Comparison of ENCODE assay signal across 1 cellular context in the genomic region with DNA sequence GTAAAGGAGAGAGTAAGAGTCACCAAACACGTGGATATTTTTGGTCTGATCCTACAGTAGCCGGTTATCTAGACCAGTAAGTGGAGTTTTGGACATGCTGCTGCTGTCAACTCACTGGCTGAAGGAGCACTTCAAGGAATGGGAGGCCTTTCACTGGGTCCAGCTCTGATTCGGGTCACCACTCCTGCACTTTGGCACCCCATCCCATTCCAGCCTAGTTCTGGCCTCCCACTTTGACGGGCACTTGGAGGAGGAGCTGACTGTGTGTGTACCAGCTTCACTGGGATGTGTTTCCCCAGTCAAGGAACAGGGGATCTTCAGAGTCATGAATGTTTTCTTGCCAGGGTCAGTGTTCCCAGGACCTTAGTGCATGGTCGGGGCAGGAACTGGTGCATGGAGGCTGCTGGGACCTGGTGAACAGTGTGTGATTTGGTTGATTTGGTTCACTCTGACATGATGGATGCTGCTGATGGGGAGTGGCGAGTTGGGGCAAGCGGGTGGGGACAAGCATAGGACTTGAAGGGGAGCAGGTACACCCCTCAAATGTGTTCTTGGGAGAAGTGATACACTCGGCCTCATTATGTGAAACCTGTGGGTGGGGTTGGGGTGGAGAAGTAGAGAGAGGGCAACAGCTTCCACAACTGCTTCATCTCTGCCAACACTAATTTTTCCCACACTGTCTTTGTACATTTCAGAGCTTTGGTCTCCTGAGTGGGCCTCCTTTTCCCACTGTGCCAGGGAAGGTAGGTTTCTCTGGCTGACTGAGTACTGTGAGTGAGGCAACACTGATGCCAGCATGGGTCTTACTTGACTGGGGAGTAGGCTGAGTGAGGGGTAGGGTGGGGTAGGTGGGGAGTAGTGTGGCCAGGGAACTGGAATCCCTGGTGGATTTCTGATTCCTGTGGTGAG.
TF ChIP-seq lines count a peak whose summit lies in the region.

No MANE protein-coding gene starts in this region.

TF ChIP-seq in K562, 482 proteins besides CTCF, POLR2A, EP300 and RAD21 (continued from another document):
- TF ChIP-seq, protein P1, sequence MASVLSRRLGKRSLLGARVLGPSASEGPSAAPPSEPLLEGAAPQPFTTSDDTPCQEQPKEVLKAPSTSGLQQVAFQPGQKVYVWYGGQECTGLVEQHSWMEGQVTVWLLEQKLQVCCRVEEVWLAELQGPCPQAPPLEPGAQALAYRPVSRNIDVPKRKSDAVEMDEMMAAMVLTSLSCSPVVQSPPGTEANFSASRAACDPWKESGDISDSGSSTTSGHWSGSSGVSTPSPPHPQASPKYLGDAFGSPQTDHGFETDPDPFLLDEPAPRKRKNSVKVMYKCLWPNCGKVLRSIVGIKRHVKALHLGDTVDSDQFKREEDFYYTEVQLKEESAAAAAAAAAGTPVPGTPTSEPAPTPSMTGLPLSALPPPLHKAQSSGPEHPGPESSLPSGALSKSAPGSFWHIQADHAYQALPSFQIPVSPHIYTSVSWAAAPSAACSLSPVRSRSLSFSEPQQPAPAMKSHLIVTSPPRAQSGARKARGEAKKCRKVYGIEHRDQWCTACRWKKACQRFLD (CRISPR knock-in tag; IDR thresholded peaks at IDR 0.05) = no peak
- TF ChIP-seq GTF2F1 (IDR thresholded peaks at IDR 0.05; ENCODE audit: low read depth, low read length) = no peak
